In the genomic region with DNA sequence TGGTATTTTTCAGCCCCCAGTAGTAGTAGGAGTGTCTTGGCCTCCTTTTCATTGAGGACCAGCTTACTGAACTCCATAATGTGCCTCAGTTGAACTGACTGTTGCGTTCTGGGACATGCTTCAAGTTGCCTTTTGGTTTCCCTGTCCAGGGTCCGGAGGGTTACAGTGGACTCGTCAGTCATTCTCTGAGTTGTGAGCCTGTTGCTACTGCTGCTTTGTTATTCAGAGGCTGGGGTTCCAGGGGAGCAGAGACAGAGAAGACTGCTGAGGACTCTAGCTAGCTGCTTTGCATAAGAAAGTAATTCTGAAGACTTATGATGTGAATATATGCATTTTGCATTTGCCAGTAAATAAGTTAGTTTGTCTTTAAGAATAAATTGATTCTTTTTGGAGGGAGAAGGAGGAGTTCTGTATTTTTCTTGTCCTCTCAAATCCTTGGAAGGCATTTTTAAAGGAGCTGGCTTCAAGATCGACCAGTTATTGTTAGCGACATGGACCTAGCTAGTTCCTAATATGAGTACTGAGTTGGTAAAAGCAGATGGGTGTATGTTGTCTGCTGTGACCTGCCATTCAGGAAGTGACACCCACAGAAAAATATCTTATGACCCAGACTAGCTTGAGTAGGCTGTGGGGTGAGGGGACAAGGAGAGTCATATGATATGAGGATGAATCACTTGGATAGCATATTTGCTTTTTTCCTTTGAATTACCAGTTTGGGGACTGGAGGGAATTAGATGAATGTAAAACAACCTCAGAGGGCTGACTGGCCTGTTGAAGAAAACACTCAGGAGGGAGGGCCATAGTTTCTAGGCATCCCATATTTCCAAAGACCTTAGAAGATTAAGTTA, we compare ENCODE assay signal across 7 cellular contexts.
DNase-seq lines count a peak whose midpoint lies in the region; ATAC-seq and TF ChIP-seq lines count a peak whose summit lies in the region.

No MANE protein-coding gene starts in this region.

- H3K4me3 ChIP-seq in OCI-LY3 (ENCODE audit: low read length) (no peak overlapping the region), iPS-15b (ENCODE audit: low read depth, low read length) (peak overlapping the region; percentile 38)

- no peak for TF ChIP-seq CTCF in OCI-LY3 (IDR thresholded peaks at IDR 0.05; ENCODE audit: low read depth, low read length)

- no peak overlapping the region; the same call in 1 of the 2 replicates for H3K27ac ChIP-seq in OCI-LY3 (ENCODE audit: low read length)

- H3K4me2 ChIP-seq in OCI-LY3 (ENCODE audit: low read length) = peak overlapping the region; percentile 20; the same call in 1 of the 2 replicates

- H3K36me3 ChIP-seq in OCI-LY3 (replicated peaks; ENCODE audit: low read depth, low read length) (peaks cover 15% of the 10 kb centered on the region), iPS-15b (ENCODE audit: control insufficient read depth, insufficient read depth, low read length) (peaks cover 25% of the 10 kb centered on the region)

- H3K9me3 ChIP-seq in OCI-LY3 (ENCODE audit: insufficient read depth, low read length) = no peaks in the 10 kb centered on the region
- H3K9me3 ChIP-seq in iPS-15b (ENCODE audit: control insufficient read depth, insufficient read depth, low read length) = no peaks in the 10 kb centered on the region

- H3K79me2 ChIP-seq in OCI-LY3 (ENCODE audit: low read length) = peaks cover 26% of the 10 kb centered on the region

- ATAC-seq in GM18519 (IDR thresholded peaks at IDR 0.05; ENCODE audit: low FRiP score, unreplicated experiment) = peak; percentile 80
- peak; percentile 88 for ATAC-seq in HG02678 (IDR thresholded peaks at IDR 0.05; ENCODE audit: unreplicated experiment)

- H3K9ac ChIP-seq in OCI-LY3 (ENCODE audit: low read length) (no peak overlapping the region), iPS-15b (ENCODE audit: low read depth, low read length) (peak overlapping the region; percentile 26)

- no peak overlapping the region for H2AFZ ChIP-seq in OCI-LY3 (ENCODE audit: low read depth, low read length)

- H3K4me1 ChIP-seq in OCI-LY3 (ENCODE audit: low read length) (peaks cover 9% of the 10 kb centered on the region), iPS-15b (ENCODE audit: control insufficient read depth, insufficient read depth, low read length) (peaks cover 13% of the 10 kb centered on the region)

- DNase-seq in astrocyte of the hippocampus (ENCODE audit: low read depth, low spot score) = peak; percentile 75
- peak in 2 of 3 experiments; percentile 5 to 27 for DNase-seq in stimulated activated CD4-positive, alpha-beta T cell treated with anti-CD3 and anti-CD28 coated beads, TNF-alpha, amount 100 ng/mL, for 24 hours (ENCODE audit: low read depth in 3 of 3)
- no peak for DNase-seq in middle frontal gyrus (ENCODE audit: extremely low spot score, low spot score)

- H4K20me1 ChIP-seq in OCI-LY3 (ENCODE audit: insufficient read depth, low read length) = no peaks in the 10 kb centered on the region; the same call in 1 of the 2 replicates

- no peaks in the 10 kb centered on the region for H3K27me3 ChIP-seq in OCI-LY3 (ENCODE audit: low read depth, low read length)
- no peaks in the 10 kb centered on the region for H3K27me3 ChIP-seq in iPS-15b (ENCODE audit: control insufficient read depth, insufficient read depth, low read length)
